1 cellular context compared by ENCODE assay signal in the genomic region with DNA sequence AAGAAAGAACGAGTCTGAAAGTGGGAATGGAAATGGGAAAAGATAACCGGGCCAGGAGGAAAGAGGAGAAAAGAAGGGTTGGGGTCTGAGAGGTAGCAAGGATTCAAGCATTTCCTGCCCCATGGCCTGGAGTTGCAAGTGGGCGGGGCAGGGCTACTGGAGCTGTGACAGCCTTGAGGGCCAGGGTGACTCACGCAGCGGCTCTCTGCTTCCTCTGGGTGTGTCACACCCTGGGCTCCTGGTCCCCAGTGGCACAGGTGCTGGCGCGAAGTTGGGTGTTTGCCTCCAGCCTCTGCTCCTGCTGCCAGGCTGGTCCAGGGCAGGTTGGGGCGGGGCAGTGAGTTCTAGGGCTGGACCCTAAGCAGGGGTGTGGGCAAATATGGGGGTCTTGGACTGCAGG.
A peak's percentile ranks its signal among the peaks of the same experiment; 100 is the strongest.
TF ChIP-seq lines count a peak whose summit lies in the region.

No MANE protein-coding gene starts in this region.

TF ChIP-seq in HEK293, 187 proteins besides CTCF, POLR2A, EP300 and RAD21 (continued from another document and continues in another):
- TF ChIP-seq, protein P1, sequence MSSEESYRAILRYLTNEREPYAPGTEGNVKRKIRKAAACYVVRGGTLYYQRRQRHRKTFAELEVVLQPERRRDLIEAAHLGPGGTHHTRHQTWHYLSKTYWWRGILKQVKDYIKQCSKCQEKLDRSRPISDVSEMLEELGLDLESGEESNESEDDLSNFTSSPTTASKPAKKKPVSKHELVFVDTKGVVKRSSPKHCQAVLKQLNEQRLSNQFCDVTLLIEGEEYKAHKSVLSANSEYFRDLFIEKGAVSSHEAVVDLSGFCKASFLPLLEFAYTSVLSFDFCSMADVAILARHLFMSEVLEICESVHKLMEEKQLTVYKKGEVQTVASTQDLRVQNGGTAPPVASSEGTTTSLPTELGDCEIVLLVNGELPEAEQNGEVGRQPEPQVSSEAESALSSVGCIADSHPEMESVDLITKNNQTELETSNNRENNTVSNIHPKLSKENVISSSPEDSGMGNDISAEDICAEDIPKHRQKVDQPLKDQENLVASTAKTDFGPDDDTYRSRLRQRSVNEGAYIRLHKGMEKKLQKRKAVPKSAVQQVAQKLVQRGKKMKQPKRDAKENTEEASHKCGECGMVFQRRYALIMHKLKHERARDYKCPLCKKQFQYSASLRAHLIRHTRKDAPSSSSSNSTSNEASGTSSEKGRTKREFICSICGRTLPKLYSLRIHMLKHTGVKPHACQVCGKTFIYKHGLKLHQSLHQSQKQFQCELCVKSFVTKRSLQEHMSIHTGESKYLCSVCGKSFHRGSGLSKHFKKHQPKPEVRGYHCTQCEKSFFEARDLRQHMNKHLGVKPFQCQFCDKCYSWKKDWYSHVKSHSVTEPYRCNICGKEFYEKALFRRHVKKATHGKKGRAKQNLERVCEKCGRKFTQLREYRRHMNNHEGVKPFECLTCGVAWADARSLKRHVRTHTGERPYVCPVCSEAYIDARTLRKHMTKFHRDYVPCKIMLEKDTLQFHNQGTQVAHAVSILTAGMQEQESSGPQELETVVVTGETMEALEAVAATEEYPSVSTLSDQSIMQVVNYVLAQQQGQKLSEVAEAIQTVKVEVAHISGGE (tag by site-specific recombination; conservative IDR thresholded peaks at IDR 0.05; ENCODE audit: low read depth), result no peak
- TF ChIP-seq ZNF433 (tag by site-specific recombination; IDR thresholded peaks at IDR 0.05; ENCODE audit: low read depth) (no peak), ZNF626 (tag by site-specific recombination; IDR thresholded peaks at IDR 0.05) (no peak), HOXD13 (CRISPR knock-in tag; IDR thresholded peaks at IDR 0.05; ENCODE audit: borderline replicate concordance) (no peak), ZNF561 (tag by site-specific recombination; IDR thresholded peaks at IDR 0.05; ENCODE audit: borderline replicate concordance) (no peak), ZNF623 (tag by site-specific recombination; IDR thresholded peaks at IDR 0.05) (no peak), ZNF596 (tag by site-specific recombination; IDR thresholded peaks at IDR 0.05) (no peak), SP3 (tag by site-specific recombination; IDR thresholded peaks at IDR 0.05) (peak; percentile 60), ZNF169 (tag by site-specific recombination; IDR thresholded peaks at IDR 0.05) (no peak), GLIS2 (tag by site-specific recombination; IDR thresholded peaks at IDR 0.05) (peak; percentile 79), ZNF146 (tag by site-specific recombination; IDR thresholded peaks at IDR 0.05) (no peak), BCL11B (tag by site-specific recombination; IDR thresholded peaks at IDR 0.05; ENCODE audit: low read depth) (no peak), ZNF274 (IDR thresholded peaks at IDR 0.05; ENCODE audit: low read length) (no peak), ZNF274 (tag by site-specific recombination; IDR thresholded peaks at IDR 0.05; ENCODE audit: borderline replicate concordance) (no peak), ZNF2 (tag by site-specific recombination; IDR thresholded peaks at IDR 0.05) (no peak), ZNF571 (tag by site-specific recombination; IDR thresholded peaks at IDR 0.05) (no peak), ZNF292 (tag by site-specific recombination; IDR thresholded peaks at IDR 0.05; ENCODE audit: borderline replicate concordance, low read depth) (no peak), ZNF654 (tag by site-specific recombination; IDR thresholded peaks at IDR 0.05; ENCODE audit: low read depth) (no peak), ZNF501 (tag by site-specific recombination; IDR thresholded peaks at IDR 0.05) (no peak), ZNF768 (tag by site-specific recombination; IDR thresholded peaks at IDR 0.05) (no peak), ZNF19 (tag by site-specific recombination; IDR thresholded peaks at IDR 0.05; ENCODE audit: low read depth) (no peak), ZNF311 (tag by site-specific recombination; IDR thresholded peaks at IDR 0.05; ENCODE audit: borderline replicate concordance) (no peak), YY1 (tag by site-specific recombination; IDR thresholded peaks at IDR 0.05) (no peak), ZNF341 (tag by site-specific recombination; IDR thresholded peaks at IDR 0.05; ENCODE audit: low read depth) (no peak), ZFP37 (tag by site-specific recombination; IDR thresholded peaks at IDR 0.05) (0 out of 2 replicates have a peak, but pooled peaks have one; percentile 30), ZNF548 (tag by site-specific recombination; IDR thresholded peaks at IDR 0.05) (no peak), ZNF544 (tag by site-specific recombination; IDR thresholded peaks at IDR 0.05) (no peak), GLIS1 (tag by site-specific recombination; IDR thresholded peaks at IDR 0.05) (no peak), TRIM28 (IDR thresholded peaks at IDR 0.05; ENCODE audit: borderline replicate concordance, low read length) (no peak), MZF1 (tag by site-specific recombination; IDR thresholded peaks at IDR 0.05; ENCODE audit: borderline replicate concordance) (no peak), ZNF416 (tag by site-specific recombination; IDR thresholded peaks at IDR 0.05) (no peak), ZEB2 (tag by site-specific recombination; IDR thresholded peaks at IDR 0.05) (peak; percentile 38; the same call in 1 of the 2 replicates)
- TF ChIP-seq, protein P2, sequence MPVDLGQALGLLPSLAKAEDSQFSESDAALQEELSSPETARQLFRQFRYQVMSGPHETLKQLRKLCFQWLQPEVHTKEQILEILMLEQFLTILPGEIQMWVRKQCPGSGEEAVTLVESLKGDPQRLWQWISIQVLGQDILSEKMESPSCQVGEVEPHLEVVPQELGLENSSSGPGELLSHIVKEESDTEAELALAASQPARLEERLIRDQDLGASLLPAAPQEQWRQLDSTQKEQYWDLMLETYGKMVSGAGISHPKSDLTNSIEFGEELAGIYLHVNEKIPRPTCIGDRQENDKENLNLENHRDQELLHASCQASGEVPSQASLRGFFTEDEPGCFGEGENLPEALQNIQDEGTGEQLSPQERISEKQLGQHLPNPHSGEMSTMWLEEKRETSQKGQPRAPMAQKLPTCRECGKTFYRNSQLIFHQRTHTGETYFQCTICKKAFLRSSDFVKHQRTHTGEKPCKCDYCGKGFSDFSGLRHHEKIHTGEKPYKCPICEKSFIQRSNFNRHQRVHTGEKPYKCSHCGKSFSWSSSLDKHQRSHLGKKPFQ (tag by site-specific recombination; IDR thresholded peaks at IDR 0.05), result no peak
- TF ChIP-seq, protein P3, sequence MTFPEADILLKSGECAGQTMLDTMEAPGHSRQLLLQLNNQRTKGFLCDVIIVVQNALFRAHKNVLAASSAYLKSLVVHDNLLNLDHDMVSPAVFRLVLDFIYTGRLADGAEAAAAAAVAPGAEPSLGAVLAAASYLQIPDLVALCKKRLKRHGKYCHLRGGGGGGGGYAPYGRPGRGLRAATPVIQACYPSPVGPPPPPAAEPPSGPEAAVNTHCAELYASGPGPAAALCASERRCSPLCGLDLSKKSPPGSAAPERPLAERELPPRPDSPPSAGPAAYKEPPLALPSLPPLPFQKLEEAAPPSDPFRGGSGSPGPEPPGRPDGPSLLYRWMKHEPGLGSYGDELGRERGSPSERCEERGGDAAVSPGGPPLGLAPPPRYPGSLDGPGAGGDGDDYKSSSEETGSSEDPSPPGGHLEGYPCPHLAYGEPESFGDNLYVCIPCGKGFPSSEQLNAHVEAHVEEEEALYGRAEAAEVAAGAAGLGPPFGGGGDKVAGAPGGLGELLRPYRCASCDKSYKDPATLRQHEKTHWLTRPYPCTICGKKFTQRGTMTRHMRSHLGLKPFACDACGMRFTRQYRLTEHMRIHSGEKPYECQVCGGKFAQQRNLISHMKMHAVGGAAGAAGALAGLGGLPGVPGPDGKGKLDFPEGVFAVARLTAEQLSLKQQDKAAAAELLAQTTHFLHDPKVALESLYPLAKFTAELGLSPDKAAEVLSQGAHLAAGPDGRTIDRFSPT (tag by site-specific recombination; IDR thresholded peaks at IDR 0.05), result peak; percentile 90
- TF ChIP-seq, protein P4, sequence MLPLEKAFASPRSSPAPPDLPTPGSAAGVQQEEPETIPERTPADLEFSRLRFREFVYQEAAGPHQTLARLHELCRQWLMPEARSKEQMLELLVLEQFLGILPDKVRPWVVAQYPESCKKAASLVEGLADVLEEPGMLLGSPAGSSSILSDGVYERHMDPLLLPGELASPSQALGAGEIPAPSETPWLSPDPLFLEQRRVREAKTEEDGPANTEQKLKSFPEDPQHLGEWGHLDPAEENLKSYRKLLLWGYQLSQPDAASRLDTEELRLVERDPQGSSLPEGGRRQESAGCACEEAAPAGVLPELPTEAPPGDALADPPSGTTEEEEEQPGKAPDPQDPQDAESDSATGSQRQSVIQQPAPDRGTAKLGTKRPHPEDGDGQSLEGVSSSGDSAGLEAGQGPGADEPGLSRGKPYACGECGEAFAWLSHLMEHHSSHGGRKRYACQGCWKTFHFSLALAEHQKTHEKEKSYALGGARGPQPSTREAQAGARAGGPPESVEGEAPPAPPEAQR (tag by site-specific recombination; IDR thresholded peaks at IDR 0.05), result no peak
- TF ChIP-seq, protein P5, sequence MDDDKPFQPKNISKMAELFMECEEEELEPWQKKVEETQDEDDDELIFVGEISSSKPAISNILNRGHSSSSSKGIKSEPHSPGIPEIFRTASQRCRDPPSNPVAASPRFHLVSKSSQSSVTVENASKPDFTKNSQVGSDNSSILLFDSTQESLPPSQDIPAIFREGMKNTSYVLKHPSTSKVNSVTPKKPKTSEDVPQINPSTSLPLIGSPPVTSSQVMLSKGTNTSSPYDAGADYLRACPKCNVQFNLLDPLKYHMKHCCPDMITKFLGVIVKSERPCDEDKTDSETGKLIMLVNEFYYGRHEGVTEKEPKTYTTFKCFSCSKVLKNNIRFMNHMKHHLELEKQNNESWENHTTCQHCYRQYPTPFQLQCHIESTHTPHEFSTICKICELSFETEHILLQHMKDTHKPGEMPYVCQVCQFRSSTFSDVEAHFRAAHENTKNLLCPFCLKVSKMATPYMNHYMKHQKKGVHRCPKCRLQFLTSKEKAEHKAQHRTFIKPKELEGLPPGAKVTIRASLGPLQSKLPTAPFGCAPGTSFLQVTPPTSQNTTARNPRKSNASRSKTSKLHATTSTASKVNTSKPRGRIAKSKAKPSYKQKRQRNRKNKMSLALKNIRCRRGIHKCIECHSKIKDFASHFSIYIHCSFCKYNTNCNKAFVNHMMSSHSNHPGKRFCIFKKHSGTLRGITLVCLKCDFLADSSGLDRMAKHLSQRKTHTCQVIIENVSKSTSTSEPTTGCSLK (tag by site-specific recombination; IDR thresholded peaks at IDR 0.05), result no peak
- TF ChIP-seq, protein P6, sequence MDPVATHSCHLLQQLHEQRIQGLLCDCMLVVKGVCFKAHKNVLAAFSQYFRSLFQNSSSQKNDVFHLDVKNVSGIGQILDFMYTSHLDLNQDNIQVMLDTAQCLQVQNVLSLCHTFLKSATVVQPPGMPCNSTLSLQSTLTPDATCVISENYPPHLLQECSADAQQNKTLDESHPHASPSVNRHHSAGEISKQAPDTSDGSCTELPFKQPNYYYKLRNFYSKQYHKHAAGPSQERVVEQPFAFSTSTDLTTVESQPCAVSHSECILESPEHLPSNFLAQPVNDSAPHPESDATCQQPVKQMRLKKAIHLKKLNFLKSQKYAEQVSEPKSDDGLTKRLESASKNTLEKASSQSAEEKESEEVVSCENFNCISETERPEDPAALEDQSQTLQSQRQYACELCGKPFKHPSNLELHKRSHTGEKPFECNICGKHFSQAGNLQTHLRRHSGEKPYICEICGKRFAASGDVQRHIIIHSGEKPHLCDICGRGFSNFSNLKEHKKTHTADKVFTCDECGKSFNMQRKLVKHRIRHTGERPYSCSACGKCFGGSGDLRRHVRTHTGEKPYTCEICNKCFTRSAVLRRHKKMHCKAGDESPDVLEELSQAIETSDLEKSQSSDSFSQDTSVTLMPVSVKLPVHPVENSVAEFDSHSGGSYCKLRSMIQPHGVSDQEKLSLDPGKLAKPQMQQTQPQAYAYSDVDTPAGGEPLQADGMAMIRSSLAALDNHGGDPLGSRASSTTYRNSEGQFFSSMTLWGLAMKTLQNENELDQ (tag by site-specific recombination; IDR thresholded peaks at IDR 0.05; ENCODE audit: low read depth), result no peak
- TF ChIP-seq, protein P7, sequence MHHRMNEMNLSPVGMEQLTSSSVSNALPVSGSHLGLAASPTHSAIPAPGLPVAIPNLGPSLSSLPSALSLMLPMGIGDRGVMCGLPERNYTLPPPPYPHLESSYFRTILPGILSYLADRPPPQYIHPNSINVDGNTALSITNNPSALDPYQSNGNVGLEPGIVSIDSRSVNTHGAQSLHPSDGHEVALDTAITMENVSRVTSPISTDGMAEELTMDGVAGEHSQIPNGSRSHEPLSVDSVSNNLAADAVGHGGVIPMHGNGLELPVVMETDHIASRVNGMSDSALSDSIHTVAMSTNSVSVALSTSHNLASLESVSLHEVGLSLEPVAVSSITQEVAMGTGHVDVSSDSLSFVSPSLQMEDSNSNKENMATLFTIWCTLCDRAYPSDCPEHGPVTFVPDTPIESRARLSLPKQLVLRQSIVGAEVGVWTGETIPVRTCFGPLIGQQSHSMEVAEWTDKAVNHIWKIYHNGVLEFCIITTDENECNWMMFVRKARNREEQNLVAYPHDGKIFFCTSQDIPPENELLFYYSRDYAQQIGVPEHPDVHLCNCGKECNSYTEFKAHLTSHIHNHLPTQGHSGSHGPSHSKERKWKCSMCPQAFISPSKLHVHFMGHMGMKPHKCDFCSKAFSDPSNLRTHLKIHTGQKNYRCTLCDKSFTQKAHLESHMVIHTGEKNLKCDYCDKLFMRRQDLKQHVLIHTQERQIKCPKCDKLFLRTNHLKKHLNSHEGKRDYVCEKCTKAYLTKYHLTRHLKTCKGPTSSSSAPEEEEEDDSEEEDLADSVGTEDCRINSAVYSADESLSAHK (tag by site-specific recombination; IDR thresholded peaks at IDR 0.05), result no peak
- TF ChIP-seq, protein P8, sequence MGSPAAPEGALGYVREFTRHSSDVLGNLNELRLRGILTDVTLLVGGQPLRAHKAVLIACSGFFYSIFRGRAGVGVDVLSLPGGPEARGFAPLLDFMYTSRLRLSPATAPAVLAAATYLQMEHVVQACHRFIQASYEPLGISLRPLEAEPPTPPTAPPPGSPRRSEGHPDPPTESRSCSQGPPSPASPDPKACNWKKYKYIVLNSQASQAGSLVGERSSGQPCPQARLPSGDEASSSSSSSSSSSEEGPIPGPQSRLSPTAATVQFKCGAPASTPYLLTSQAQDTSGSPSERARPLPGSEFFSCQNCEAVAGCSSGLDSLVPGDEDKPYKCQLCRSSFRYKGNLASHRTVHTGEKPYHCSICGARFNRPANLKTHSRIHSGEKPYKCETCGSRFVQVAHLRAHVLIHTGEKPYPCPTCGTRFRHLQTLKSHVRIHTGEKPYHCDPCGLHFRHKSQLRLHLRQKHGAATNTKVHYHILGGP (tag by site-specific recombination; IDR thresholded peaks at IDR 0.05), result no peak
- TF ChIP-seq, protein P9, sequence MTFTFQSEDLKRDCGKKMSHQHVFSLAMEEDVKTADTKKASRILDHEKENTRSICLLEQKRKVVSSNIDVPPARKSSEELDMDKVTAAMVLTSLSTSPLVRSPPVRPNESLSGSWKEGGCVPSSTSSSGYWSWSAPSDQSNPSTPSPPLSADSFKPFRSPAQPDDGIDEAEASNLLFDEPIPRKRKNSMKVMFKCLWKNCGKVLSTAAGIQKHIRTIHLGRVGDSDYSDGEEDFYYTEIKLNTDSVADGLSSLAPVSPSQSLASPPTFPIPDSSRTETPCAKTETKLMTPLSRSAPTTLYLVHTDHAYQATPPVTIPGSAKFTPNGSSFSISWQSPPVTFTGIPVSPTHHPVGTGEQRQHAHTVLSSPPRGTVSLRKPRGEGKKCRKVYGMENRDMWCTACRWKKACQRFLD (tag by site-specific recombination; IDR thresholded peaks at IDR 0.05), result no peak
- TF ChIP-seq, protein P10, sequence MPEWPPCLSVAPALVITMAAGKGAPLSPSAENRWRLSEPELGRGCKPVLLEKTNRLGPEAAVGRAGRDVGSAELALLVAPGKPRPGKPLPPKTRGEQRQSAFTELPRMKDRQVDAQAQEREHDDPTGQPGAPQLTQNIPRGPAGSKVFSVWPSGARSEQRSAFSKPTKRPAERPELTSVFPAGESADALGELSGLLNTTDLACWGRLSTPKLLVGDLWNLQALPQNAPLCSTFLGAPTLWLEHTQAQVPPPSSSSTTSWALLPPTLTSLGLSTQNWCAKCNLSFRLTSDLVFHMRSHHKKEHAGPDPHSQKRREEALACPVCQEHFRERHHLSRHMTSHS (tag by site-specific recombination; IDR thresholded peaks at IDR 0.05), result no peak
